ENCODE assay signal across 23 cellular contexts in genomic region chr2:17638181-17638743, GRCh38.
"Had no signal": no experiment of that assay in that cellular context is flagged by ENCODE, and none has a peak within 500 bp of the region (broad histone marks: within the 10 kb centered on the region; RNA-seq: fewer than 3 reads in every experiment).

No MANE protein-coding gene starts in this region.

- ATAC-seq: activated CD4-positive, alpha-beta T cell treated with anti-CD3 and anti-CD28 coated beads for 36 hours; activated CD4-positive, CD25-positive, alpha-beta regulatory T cell treated with anti-CD3 and anti-CD28 coated beads, Interleukin-2, amount 50 U/mL, for 24 hours; activated CD8-positive, alpha-beta T cell treated with anti-CD3 and anti-CD28 coated beads, Interleukin-2, amount 10 ng/mL, durations not matched to agents 7 days and 5 days; activated naive CD4-positive, alpha-beta T cell treated with anti-CD3 and anti-CD28 coated beads, Interleukin-2, amount 50 U/mL, for 72 hours; Panc1 had no signal

- H3K27me3 ChIP-seq: adrenal gland, SJCRH30 had no signal

- H3K9me3 ChIP-seq: adrenal gland, SJCRH30 had no signal

- H3K27ac ChIP-seq: SJCRH30, SK-N-MC had no signal

- H3K36me3 ChIP-seq: adrenal gland, SJCRH30 had no signal

- DNase-seq: activated CD4-positive, alpha-beta T cell treated with anti-CD3 and anti-CD28 coated beads for 36 hours; activated CD4-positive, alpha-beta T cell treated with anti-CD3 and anti-CD28 coated beads, Interleukin-2, amount 10 ng/mL, durations not matched to agents 7 days and 5 days; activated CD4-positive, alpha-beta T cell treated with anti-CD3 and anti-CD28 coated beads, Interleukin-2, amount 50 U/mL, for 48 hours; activated CD8-positive, alpha-beta T cell treated with anti-CD3 and anti-CD28 coated beads, Interleukin-2, amount 10 ng/mL, durations not matched to agents 7 days and 5 days; activated gamma-delta T cell; activated naive CD4-positive, alpha-beta T cell treated with anti-CD3 and anti-CD28 coated beads for 36 hours; activated T-cell treated with anti-CD3 and anti-CD28 coated beads, Interleukin-2, amount 50 U/mL, for 24 hours; central memory CD4-positive, alpha-beta T cell; NCI-H1105; NCI-H1417 treated with DMSO at 0.1 percent for 48 hours; NCI-H187 treated with DMSO at 0.1 percent for 48 hours; NCI-H2081; NCI-H2171 treated with DMSO at 0.1 percent for 48 hours; NCI-H226; NCI-H446 treated with DMSO at 0.1 percent for 48 hours; NCI-H524 treated with DMSO at 0.1 percent for 48 hours; SHP77; SJCRH30 had no signal

- H3K4me3 ChIP-seq: adrenal gland, SJCRH30, SK-N-MC had no signal
